Comparison of ENCODE assay signal across 8 cellular contexts in the genomic region with DNA sequence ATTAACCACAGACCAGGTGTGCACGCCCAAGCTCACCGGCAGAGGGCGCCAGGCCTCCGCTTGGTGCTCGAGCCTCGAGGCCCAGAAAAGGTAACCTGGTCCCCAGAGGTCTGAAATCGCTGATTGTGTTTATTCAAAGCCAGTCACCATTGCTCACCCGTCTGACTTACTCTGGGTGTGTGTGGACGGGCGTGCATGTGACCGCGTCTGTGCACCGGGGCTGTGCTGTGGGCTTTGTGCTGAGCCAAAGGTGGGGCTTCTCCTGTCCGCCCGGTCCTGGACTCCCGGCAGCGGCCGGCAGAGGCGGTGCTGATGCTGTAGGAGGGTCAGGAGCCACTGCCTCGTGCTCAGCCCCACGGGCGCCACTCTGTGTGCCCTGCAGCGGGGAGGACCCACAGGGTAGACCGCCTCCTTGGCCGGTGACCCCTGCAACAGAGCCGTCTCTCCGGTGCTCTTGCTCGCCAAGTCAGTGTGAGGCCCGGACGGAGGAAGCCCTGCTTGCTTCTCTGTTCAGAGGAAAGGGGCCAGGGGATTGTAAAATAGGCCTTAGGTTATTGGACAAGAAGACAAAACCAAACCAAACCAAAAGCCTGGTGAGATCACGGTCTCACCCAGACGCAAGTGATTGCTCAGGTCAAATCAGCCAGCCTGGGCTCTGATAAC. TPM values are rescaled to one million over a fixed set of nuclear protein-coding genes. Genes with fewer than 3 reads are reported as not detected.
DNase-seq lines count a peak whose midpoint lies in the region; ATAC-seq and TF ChIP-seq lines count a peak whose summit lies in the region.

No MANE protein-coding gene starts in this region.

- H3K9me3 ChIP-seq in colonic mucosa, result no peaks in the 10 kb centered on the region
- no peaks in the 10 kb centered on the region for H3K9me3 ChIP-seq in left lung

- TF ChIP-seq CTCF in AG10803 (conservative IDR thresholded peaks at IDR 0.05; ENCODE audit: low read length) (peak; percentile 90), colonic mucosa (IDR thresholded peaks at IDR 0.05) (peak; percentile 92), left lung (IDR thresholded peaks at IDR 0.05) (peak; percentile 97 to 99)

- peaks cover 57% of the 10 kb centered on the region for H3K4me1 Mint-ChIP-seq in activated CD4-positive, alpha-beta T cell treated with anti-CD3 and anti-CD28 coated beads, Interleukin-2, amount 10 ng/mL, durations not matched to agents 24 days and 14 days

- DNase-seq in AG10803 (ENCODE audit: low read depth) (peak; percentile 59), NCI-H446 treated with DMSO at 0.1 percent for 48 hours (lab: John Stamatoyannopoulos, UW) (peak; percentile 68), colonic mucosa (peak; percentile 93), left lung (peak; percentile 90 to 98)
- DNase-seq in activated CD4-positive, alpha-beta T cell treated with anti-CD3 and anti-CD28 coated beads, Interleukin-2, amount 10 ng/mL, durations not matched to agents 24 days and 14 days, result peak; percentile 97
- DNase-seq in stimulated activated CD4-positive, alpha-beta T cell treated with anti-CD3 and anti-CD28 coated beads, Interleukin-4, amount 100 ng/mL, for 1 hour, result peak; percentile 94

- H3K9me3 Mint-ChIP-seq in activated CD4-positive, alpha-beta T cell treated with anti-CD3 and anti-CD28 coated beads, Interleukin-2, amount 10 ng/mL, durations not matched to agents 24 days and 14 days, result no peaks in the 10 kb centered on the region

- intact Hi-C loops in activated CD4-positive, alpha-beta T cell treated with anti-CD3 and anti-CD28 coated beads, Interleukin-2, amount 10 ng/mL, durations not matched to agents 24 days and 14 days (cut with micrococcal nuclease), result loop anchor here (1.0 to 10.0 kb wide), 5 partner anchors 16 to 491 kb away; a partner anchor contains a TSS
- intact Hi-C loops in colonic mucosa (cut with DNase I), result loop anchor here (2.0 to 5.0 kb wide), 2 partner anchors 34 to 65 kb away; a partner anchor contains a TSS
- intact Hi-C loops in left lung (cut with DNase I), result loop anchor here in 1 of 2 donors (5.0 to 10.0 kb wide), 2 partner anchors 64 to 211 kb away; no protein-coding TSS in a partner anchor

- H3K27ac ChIP-seq in colonic mucosa (peak overlapping the region; percentile 58), left lung (peak overlapping the region; percentile 72 to 92)

- H3K27me3 Mint-ChIP-seq in activated CD4-positive, alpha-beta T cell treated with anti-CD3 and anti-CD28 coated beads, Interleukin-2, amount 10 ng/mL, durations not matched to agents 24 days and 14 days, result no peaks in the 10 kb centered on the region

- no peaks in the 10 kb centered on the region for H3K36me3 Mint-ChIP-seq in activated CD4-positive, alpha-beta T cell treated with anti-CD3 and anti-CD28 coated beads, Interleukin-2, amount 10 ng/mL, durations not matched to agents 24 days and 14 days (ENCODE audit: low read depth)

- H3K4me3 ChIP-seq in AG10803 (ENCODE audit: low read length), result no peak overlapping the region
- H3K4me3 ChIP-seq in colonic mucosa, result peak overlapping the region; percentile 24
- H3K4me3 ChIP-seq in left lung, result peak overlapping the region in 1 of 2 donors; percentile 44

- peak overlapping the region; percentile 87 for H3K27ac Mint-ChIP-seq in activated CD4-positive, alpha-beta T cell treated with anti-CD3 and anti-CD28 coated beads, Interleukin-2, amount 10 ng/mL, durations not matched to agents 24 days and 14 days

- ATAC-seq in GM19035 (IDR thresholded peaks at IDR 0.05; ENCODE audit: unreplicated experiment) (peak; percentile 58), HG03378 (IDR thresholded peaks at IDR 0.05; ENCODE audit: unreplicated experiment) (peak; percentile 57), left lung (peak; percentile 82)

- H3K4me1 ChIP-seq in colonic mucosa, result no peaks in the 10 kb centered on the region
- H3K4me1 ChIP-seq in left lung, result peaks cover 9 to 88% of the 10 kb centered on the region in 2 donors

- no peaks in the 10 kb centered on the region for H3K36me3 ChIP-seq in colonic mucosa
- H3K36me3 ChIP-seq in left lung, result no peaks in the 10 kb centered on the region

- H3K9ac ChIP-seq in colonic mucosa (ENCODE audit: low read depth in 2 of 2, low read length in 2 of 2), result peak overlapping the region; percentile 52 to 66

- H3K27me3 ChIP-seq in colonic mucosa, result no peaks in the 10 kb centered on the region
- H3K27me3 ChIP-seq in left lung, result no peaks in the 10 kb centered on the region

- peak overlapping the region; percentile 76 for H3K4me3 Mint-ChIP-seq in activated CD4-positive, alpha-beta T cell treated with anti-CD3 and anti-CD28 coated beads, Interleukin-2, amount 10 ng/mL, durations not matched to agents 24 days and 14 days

RNA-seq across cellular contexts. Expression of a gene that starts 32.0 kb away (rescaled TPM):
- 106 and 108 TPM in 2 replicates for total RNA-seq in activated CD4-positive, alpha-beta T cell treated with anti-CD3 and anti-CD28 coated beads, Interleukin-2, amount 10 ng/mL, durations not matched to agents 24 days and 14 days
- total RNA-seq in colonic mucosa, result 10 to 100 TPM; 66.4 to 88.0 TPM
- total RNA-seq in left lung, result 10 to 100 TPM; 56.2 to 84.8 TPM

RNA-seq across cellular contexts. Expression of a gene that starts 43.9 kb away (rescaled TPM):
- 0.21 and 0.70 TPM in 2 replicates for total RNA-seq in activated CD4-positive, alpha-beta T cell treated with anti-CD3 and anti-CD28 coated beads, Interleukin-2, amount 10 ng/mL, durations not matched to agents 24 days and 14 days
- total RNA-seq in colonic mucosa (under 1 TPM in 1 of 2 donors, not detected in 1; 0.30 TPM), left lung (1 to 10 TPM; 2.0 to 3.0 TPM)
